In the genomic region with DNA sequence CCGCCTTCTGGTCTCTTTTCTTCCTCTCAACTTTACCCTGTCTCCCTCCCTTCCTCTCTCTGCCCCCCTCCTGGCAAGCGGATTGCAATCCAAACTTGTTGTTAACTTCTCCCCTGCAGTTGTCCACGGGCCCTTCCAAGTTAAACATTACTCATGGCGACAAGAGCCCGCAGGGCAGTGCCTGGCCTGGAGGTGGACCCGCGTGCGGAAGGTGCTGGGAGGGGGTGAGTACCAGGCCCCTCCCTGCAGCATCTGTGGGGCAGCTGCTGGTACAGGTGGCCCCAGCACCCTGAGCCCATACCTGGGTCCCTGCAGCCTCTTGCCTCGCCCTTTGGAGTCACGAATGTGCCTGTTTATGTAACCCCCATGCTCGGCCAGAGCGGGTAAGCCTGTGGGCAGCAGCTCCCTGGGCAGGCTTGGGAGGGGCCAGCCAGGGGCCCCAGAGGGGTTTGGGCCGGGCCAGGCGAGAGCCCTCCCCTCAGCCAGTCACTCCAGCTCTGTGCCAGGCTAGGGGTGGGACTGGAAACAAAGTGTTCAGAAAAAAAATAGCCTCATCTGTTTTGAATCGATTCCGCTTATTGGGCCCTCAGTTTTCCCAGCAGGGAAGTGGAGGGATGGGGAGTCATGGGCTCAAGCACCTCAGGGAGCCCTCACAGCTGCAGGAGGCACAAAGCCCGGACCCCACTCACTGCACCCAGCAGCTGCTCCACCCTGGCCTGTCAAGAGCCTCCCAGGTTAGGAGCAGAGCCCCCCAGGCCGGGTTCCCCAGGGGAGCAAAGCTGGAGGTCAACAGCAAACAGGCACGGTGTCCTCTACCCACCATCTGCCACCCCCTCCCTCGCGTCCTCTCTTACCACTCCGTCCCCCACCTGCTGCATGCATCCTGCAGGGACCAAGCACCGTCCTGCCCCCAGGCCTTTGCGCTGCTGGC, we compare ENCODE assay signal across 1 cellular context.
TF ChIP-seq lines count a peak whose summit lies in the region.

No MANE protein-coding gene starts in this region.

TF ChIP-seq in HepG2, 621 proteins besides CTCF, POLR2A, EP300 and RAD21 (continued from another document and continues in another):
- TF ChIP-seq, protein P1, sequence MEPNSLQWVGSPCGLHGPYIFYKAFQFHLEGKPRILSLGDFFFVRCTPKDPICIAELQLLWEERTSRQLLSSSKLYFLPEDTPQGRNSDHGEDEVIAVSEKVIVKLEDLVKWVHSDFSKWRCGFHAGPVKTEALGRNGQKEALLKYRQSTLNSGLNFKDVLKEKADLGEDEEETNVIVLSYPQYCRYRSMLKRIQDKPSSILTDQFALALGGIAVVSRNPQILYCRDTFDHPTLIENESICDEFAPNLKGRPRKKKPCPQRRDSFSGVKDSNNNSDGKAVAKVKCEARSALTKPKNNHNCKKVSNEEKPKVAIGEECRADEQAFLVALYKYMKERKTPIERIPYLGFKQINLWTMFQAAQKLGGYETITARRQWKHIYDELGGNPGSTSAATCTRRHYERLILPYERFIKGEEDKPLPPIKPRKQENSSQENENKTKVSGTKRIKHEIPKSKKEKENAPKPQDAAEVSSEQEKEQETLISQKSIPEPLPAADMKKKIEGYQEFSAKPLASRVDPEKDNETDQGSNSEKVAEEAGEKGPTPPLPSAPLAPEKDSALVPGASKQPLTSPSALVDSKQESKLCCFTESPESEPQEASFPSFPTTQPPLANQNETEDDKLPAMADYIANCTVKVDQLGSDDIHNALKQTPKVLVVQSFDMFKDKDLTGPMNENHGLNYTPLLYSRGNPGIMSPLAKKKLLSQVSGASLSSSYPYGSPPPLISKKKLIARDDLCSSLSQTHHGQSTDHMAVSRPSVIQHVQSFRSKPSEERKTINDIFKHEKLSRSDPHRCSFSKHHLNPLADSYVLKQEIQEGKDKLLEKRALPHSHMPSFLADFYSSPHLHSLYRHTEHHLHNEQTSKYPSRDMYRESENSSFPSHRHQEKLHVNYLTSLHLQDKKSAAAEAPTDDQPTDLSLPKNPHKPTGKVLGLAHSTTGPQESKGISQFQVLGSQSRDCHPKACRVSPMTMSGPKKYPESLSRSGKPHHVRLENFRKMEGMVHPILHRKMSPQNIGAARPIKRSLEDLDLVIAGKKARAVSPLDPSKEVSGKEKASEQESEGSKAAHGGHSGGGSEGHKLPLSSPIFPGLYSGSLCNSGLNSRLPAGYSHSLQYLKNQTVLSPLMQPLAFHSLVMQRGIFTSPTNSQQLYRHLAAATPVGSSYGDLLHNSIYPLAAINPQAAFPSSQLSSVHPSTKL (CRISPR knock-in tag; IDR thresholded peaks at IDR 0.05) = no peak
- TF ChIP-seq, protein P2, sequence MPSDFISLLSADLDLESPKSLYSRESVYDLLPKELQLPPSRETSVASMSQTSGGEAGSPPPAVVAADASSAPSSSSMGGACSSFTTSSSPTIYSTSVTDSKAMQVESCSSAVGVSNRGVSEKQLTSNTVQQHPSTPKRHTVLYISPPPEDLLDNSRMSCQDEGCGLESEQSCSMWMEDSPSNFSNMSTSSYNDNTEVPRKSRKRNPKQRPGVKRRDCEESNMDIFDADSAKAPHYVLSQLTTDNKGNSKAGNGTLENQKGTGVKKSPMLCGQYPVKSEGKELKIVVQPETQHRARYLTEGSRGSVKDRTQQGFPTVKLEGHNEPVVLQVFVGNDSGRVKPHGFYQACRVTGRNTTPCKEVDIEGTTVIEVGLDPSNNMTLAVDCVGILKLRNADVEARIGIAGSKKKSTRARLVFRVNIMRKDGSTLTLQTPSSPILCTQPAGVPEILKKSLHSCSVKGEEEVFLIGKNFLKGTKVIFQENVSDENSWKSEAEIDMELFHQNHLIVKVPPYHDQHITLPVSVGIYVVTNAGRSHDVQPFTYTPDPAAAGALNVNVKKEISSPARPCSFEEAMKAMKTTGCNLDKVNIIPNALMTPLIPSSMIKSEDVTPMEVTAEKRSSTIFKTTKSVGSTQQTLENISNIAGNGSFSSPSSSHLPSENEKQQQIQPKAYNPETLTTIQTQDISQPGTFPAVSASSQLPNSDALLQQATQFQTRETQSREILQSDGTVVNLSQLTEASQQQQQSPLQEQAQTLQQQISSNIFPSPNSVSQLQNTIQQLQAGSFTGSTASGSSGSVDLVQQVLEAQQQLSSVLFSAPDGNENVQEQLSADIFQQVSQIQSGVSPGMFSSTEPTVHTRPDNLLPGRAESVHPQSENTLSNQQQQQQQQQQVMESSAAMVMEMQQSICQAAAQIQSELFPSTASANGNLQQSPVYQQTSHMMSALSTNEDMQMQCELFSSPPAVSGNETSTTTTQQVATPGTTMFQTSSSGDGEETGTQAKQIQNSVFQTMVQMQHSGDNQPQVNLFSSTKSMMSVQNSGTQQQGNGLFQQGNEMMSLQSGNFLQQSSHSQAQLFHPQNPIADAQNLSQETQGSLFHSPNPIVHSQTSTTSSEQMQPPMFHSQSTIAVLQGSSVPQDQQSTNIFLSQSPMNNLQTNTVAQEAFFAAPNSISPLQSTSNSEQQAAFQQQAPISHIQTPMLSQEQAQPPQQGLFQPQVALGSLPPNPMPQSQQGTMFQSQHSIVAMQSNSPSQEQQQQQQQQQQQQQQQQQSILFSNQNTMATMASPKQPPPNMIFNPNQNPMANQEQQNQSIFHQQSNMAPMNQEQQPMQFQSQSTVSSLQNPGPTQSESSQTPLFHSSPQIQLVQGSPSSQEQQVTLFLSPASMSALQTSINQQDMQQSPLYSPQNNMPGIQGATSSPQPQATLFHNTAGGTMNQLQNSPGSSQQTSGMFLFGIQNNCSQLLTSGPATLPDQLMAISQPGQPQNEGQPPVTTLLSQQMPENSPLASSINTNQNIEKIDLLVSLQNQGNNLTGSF (CRISPR knock-in tag; IDR thresholded peaks at IDR 0.05) = no peak
- no peak for TF ChIP-seq RXRA (CRISPR knock-in tag; IDR thresholded peaks at IDR 0.05)
- TF ChIP-seq SMYD3 (CRISPR knock-in tag; IDR thresholded peaks at IDR 0.05) = no peak
- TF ChIP-seq, protein P3, sequence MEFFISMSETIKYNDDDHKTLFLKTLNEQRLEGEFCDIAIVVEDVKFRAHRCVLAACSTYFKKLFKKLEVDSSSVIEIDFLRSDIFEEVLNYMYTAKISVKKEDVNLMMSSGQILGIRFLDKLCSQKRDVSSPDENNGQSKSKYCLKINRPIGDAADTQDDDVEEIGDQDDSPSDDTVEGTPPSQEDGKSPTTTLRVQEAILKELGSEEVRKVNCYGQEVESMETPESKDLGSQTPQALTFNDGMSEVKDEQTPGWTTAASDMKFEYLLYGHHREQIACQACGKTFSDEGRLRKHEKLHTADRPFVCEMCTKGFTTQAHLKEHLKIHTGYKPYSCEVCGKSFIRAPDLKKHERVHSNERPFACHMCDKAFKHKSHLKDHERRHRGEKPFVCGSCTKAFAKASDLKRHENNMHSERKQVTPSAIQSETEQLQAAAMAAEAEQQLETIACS (CRISPR knock-in tag; IDR thresholded peaks at IDR 0.05) = no peak
- 0 out of 2 replicates have a peak, but pooled peaks have one; percentile 18 for TF ChIP-seq THAP11 (CRISPR knock-in tag; IDR thresholded peaks at IDR 0.05)
- TF ChIP-seq, protein P4, sequence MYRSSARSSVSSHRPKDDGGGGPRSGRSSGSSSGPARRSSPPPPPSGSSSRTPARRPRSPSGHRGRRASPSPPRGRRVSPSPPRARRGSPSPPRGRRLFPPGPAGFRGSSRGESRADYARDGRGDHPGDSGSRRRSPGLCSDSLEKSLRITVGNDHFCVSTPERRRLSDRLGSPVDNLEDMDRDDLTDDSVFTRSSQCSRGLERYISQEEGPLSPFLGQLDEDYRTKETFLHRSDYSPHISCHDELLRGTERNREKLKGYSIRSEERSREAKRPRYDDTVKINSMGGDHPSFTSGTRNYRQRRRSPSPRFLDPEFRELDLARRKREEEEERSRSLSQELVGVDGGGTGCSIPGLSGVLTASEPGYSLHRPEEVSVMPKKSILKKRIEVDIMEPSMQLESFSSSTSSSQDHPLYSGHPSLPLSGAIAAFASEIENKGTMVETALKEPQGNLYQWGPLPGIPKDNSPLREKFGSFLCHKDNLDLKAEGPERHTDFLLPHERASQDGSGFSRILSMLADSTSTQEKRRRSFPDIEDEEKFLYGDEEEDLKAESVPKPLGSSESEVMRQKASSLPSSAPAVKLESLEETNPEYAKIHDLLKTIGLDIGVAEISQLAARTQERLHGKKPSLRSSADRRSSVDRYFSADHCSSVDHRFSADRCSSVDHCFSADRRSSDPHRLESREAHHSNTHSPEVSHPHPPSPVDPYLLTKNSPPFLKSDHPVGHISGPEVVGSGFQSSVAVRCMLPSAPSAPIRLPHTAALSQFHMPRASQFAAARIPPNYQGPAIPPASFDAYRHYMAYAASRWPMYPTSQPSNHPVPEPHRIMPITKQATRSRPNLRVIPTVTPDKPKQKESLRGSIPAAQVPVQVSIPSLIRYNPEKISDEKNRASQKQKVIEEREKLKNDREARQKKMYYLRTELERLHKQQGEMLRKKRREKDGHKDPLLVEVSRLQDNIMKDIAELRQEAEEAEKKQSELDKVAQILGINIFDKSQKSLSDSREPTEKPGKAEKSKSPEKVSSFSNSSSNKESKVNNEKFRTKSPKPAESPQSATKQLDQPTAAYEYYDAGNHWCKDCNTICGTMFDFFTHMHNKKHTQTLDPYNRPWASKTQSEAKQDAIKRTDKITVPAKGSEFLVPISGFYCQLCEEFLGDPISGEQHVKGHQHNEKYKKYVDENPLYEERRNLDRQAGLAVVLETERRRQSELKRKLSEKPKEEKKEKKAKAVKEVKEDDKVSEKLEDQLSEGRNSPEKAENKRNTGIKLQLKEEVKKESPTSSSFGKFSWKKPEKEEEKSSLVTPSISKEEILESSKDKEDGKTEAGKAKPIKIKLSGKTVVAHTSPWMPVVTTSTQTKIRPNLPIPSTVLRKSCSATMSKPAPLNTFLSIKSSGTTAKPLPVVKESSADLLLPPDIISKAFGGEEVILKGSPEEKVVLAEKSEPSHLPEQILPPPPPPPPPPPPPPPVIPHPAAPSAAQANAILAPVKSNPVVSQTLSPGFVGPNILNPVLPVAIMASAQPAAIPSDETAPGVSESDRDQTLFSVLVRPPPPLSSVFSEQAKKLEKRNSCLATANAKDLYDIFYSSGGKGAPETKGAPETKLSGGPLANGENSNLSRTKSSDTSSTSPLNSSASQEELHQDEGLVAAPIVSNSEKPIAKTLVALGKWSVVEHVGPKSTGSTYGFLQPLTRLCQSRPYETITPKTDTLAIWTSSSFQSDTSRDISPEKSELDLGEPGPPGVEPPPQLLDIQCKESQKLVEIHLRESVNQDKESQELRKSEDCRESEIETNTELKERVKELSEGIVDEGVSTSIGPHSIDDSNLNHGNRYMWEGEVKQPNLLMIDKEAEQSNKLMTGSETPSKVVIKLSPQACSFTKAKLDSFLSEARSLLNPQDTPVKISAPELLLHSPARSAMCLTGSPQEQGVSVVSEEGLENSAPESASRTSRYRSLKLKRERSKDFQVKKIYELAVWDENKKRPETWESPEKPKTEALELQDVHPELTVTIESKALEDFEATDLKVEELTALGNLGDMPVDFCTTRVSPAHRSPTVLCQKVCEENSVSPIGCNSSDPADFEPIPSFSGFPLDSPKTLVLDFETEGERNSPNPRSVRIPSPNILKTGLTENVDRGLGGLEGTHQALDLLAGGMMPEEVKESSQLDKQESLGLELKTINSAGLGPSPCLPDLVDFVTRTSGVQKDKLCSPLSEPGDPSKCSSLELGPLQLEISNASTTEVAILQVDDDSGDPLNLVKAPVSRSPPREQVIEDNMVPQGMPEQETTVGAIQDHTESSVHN (CRISPR knock-in tag; IDR thresholded peaks at IDR 0.05) = no peak
- no peak for TF ChIP-seq RBM39 (IDR thresholded peaks at IDR 0.05; ENCODE audit: low read depth, low read length, poor library complexity, severe bottlenecking)
- TF ChIP-seq, protein P5, sequence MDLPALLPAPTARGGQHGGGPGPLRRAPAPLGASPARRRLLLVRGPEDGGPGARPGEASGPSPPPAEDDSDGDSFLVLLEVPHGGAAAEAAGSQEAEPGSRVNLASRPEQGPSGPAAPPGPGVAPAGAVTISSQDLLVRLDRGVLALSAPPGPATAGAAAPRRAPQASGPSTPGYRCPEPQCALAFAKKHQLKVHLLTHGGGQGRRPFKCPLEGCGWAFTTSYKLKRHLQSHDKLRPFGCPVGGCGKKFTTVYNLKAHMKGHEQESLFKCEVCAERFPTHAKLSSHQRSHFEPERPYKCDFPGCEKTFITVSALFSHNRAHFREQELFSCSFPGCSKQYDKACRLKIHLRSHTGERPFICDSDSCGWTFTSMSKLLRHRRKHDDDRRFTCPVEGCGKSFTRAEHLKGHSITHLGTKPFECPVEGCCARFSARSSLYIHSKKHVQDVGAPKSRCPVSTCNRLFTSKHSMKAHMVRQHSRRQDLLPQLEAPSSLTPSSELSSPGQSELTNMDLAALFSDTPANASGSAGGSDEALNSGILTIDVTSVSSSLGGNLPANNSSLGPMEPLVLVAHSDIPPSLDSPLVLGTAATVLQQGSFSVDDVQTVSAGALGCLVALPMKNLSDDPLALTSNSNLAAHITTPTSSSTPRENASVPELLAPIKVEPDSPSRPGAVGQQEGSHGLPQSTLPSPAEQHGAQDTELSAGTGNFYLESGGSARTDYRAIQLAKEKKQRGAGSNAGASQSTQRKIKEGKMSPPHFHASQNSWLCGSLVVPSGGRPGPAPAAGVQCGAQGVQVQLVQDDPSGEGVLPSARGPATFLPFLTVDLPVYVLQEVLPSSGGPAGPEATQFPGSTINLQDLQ (CRISPR knock-in tag; IDR thresholded peaks at IDR 0.05) = no peak
- TF ChIP-seq REL (CRISPR knock-in tag; conservative IDR thresholded peaks at IDR 0.05) = no peak
- TF ChIP-seq ZNF225 (CRISPR knock-in tag; IDR thresholded peaks at IDR 0.05) = no peak
- peak; percentile 55 for TF ChIP-seq POLR2G (IDR thresholded peaks at IDR 0.05; ENCODE audit: low read depth, low read length)
- no peak for TF ChIP-seq TCF12 (IDR thresholded peaks at IDR 0.05)
- no peak for TF ChIP-seq TCF12 (CRISPR knock-in tag; IDR thresholded peaks at IDR 0.05)
- TF ChIP-seq ADNP (CRISPR knock-in tag; IDR thresholded peaks at IDR 0.05) = no peak
- no peak for TF ChIP-seq JDP2 (CRISPR knock-in tag; IDR thresholded peaks at IDR 0.05; ENCODE audit: borderline replicate concordance)
- no peak for TF ChIP-seq MBD4 (IDR thresholded peaks at IDR 0.05; ENCODE audit: borderline replicate concordance, low read length)
